Comparison of ENCODE assay signal across 1 cellular context in the genomic region with DNA sequence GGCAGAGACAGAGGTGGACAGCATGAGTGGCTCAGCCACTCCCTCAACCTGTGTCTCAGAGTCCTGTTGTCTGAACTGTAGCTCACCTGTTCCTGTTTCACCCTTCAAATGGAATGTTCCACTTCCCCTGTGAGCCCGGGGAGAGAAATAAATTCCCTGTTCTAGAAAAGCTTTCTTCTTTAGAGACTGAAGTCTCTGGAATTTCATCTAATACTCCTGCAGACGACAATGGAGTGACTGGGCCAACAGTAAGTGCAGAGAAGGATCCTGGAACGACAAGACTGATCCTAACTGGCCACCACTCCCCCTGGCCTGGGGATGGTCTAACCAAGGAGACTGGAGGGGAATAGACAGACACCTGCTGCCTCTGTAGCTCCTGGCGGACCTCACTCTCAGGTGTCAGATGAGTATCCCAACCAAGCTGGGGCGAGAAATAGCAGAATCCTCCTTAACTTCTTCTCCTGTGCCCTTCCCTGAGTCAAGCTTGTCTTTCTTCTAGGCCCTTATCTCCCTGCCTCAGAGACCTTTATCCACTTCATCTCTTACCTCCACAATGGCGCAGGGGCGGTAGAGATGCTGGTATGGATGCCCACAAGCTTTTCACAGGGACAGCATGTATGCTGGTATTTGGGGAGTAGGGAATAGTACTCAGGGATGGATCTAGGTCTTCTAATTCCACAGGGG.
TF ChIP-seq lines count a peak whose summit lies in the region.

No MANE protein-coding gene starts in this region.

TF ChIP-seq in K562, 482 proteins besides CTCF, POLR2A, EP300 and RAD21:
- peak in 1 of 2 experiments; percentile 74; a peak in 1 of 4 replicates for TF ChIP-seq BCLAF1 (IDR thresholded peaks at IDR 0.05; ENCODE audit: borderline replicate concordance in 1 of 2, control insufficient read depth in 1 of 2, low read depth in 2 of 2, low read length in 1 of 2)
- no peak for TF ChIP-seq LCOR (CRISPR knock-in tag; IDR thresholded peaks at IDR 0.05)
- no peak for TF ChIP-seq ZNF830 (CRISPR knock-in tag; IDR thresholded peaks at IDR 0.05)
- TF ChIP-seq FOXK2 (conservative IDR thresholded peaks at IDR 0.05 in 1 of 2, IDR thresholded peaks at IDR 0.05 in 1 of 2; ENCODE audit: low read depth in 2 of 2), result peak in 1 of 2 experiments; percentile 75; a peak in 1 of 4 replicates
- peak in 1 of 2 experiments; percentile 90; a peak in 2 of 4 replicates for TF ChIP-seq NONO (IDR thresholded peaks at IDR 0.05; ENCODE audit: low read depth in 2 of 2, low read length in 1 of 2)
- TF ChIP-seq KDM4B (IDR thresholded peaks at IDR 0.05; ENCODE audit: borderline replicate concordance in 2 of 2, low read depth in 1 of 2), result no peak
- TF ChIP-seq, protein P1, sequence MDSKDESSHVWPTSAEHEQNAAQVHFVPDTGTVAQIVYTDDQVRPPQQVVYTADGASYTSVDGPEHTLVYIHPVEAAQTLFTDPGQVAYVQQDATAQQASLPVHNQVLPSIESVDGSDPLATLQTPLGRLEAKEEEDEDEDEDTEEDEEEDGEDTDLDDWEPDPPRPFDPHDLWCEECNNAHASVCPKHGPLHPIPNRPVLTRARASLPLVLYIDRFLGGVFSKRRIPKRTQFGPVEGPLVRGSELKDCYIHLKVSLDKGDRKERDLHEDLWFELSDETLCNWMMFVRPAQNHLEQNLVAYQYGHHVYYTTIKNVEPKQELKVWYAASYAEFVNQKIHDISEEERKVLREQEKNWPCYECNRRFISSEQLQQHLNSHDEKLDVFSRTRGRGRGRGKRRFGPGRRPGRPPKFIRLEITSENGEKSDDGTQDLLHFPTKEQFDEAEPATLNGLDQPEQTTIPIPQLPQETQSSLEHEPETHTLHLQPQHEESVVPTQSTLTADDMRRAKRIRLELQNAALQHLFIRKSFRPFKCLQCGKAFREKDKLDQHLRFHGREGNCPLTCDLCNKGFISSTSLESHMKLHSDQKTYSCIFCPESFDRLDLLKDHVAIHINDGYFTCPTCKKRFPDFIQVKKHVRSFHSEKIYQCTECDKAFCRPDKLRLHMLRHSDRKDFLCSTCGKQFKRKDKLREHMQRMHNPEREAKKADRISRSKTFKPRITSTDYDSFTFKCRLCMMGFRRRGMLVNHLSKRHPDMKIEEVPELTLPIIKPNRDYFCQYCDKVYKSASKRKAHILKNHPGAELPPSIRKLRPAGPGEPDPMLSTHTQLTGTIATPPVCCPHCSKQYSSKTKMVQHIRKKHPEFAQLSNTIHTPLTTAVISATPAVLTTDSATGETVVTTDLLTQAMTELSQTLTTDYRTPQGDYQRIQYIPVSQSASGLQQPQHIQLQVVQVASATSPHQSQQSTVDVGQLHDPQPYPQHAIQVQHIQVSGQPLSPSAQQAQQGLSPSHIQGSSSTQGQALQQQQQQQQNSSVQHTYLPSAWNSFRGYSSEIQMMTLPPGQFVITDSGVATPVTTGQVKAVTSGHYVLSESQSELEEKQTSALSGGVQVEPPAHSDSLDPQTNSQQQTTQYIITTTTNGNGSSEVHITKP (IDR thresholded peaks at IDR 0.05; ENCODE audit: partially characterized antibody), result peak; percentile 98
- TF ChIP-seq JUNB (CRISPR knock-in tag; conservative IDR thresholded peaks at IDR 0.05), result no peak
- TF ChIP-seq ATF7 (IDR thresholded peaks at IDR 0.05), result peak; percentile 91
- TF ChIP-seq CREB5 (CRISPR knock-in tag; IDR thresholded peaks at IDR 0.05), result no peak
